13 cellular contexts compared by ENCODE assay signal in the genomic region with DNA sequence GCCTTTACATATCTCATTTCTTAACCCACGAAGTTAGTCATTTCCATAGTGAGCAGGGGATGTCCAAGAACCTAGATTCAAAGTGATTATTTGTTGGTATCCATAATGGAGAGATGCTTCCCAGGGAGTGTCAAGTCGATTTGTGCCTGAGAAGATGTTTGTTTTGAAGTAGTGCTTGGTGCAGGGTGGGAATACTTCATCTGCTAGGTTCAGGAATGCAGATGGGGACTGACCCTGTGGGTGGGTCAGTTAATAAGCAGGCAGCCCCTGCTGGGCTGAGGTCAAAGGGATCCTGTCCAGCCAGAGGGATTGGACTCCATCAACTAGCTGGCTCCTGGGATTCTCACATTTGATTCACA. TPM values are rescaled to one million over a fixed set of nuclear protein-coding genes. Genes with fewer than 3 reads are reported as not detected.
DNase-seq lines count a peak whose midpoint lies in the region; ATAC-seq and TF ChIP-seq lines count a peak whose summit lies in the region.
"Had no signal": no experiment of that assay in that cellular context is flagged by ENCODE, and none has a peak within 500 bp of the region (broad histone marks: within the 10 kb centered on the region; RNA-seq: fewer than 3 reads in every experiment).

No MANE protein-coding gene starts in this region.

- no peak overlapping the region for H3K4me3 ChIP-seq in SJSA1
- H3K4me3 ChIP-seq in ectodermal cell (ENCODE audit: insufficient read depth, low read depth, low read length): no peak overlapping the region
- no peak overlapping the region for H3K4me3 ChIP-seq in neutrophil (ENCODE audit: low read depth in 1 of 2, low read length in 1 of 2)
- no peak overlapping the region for H3K4me3 ChIP-seq in upper lobe of left lung

- H3K27ac ChIP-seq in SJSA1: peak overlapping the region; percentile 91
- H3K27ac ChIP-seq in ectodermal cell (ENCODE audit: insufficient read depth, low read depth, low read length, poor library complexity, severe bottlenecking): peak overlapping the region; percentile 11
- H3K27ac ChIP-seq in neutrophil: peak overlapping the region; percentile 59
- peak overlapping the region; percentile 50 to 73 (median 66) for H3K27ac ChIP-seq in upper lobe of left lung

- DNase-seq in SJSA1 (ENCODE audit: low read depth in 1 of 2, low spot score in 2 of 2) (no peak), upper lobe of left lung (no peak), NCI-H187 treated with DMSO at 0.1 percent for 48 hours (lab: John Stamatoyannopoulos, UW) (no peak), NOMO-1 treated with DMSO at 0.1 percent for 48 hours (lab: John Stamatoyannopoulos, UW; ENCODE audit: unreplicated experiment) (no peak), mesenteric fat pad (ENCODE audit: low spot score) (no peak)
- DNase-seq: activated T-cell treated with anti-CD3 and anti-CD28 coated beads, Interleukin-2, amount 50 U/mL, for 48 hours; natural killer cell; NCI-H1092 treated with DMSO at 0.1 percent for 48 hours; NCI-H526; stimulated activated CD4-positive, alpha-beta T cell treated with anti-CD3 and anti-CD28 coated beads, Interleukin-15, amount 100 ng/mL, for 24 hours had no signal

- H3K27me3 ChIP-seq in SJSA1 (replicated peaks): no peaks in the 10 kb centered on the region
- H3K27me3 ChIP-seq in ectodermal cell (ENCODE audit: control insufficient read depth, insufficient read depth, low read length, poor library complexity, severe bottlenecking): no peaks in the 10 kb centered on the region
- H3K27me3 ChIP-seq in neutrophil: no peaks in the 10 kb centered on the region
- H3K27me3 ChIP-seq in upper lobe of left lung: no peaks in the 10 kb centered on the region

- peaks cover 88% of the 10 kb centered on the region for H3K4me1 ChIP-seq in SJSA1 (replicated peaks)
- peaks cover 12% of the 10 kb centered on the region for H3K4me1 ChIP-seq in ectodermal cell (ENCODE audit: control insufficient read depth, insufficient read depth, low read length)
- H3K4me1 ChIP-seq in neutrophil (ENCODE audit: control insufficient read depth in 1 of 2, insufficient read depth in 1 of 2, low read depth in 1 of 2, low read length in 1 of 2): peaks cover 28 to 33% of the 10 kb centered on the region in 2 experiments
- peaks cover 56 to 67% (median 62%) of the 10 kb centered on the region in 4 donors for H3K4me1 ChIP-seq in upper lobe of left lung

- no peak for TF ChIP-seq POLR2A in upper lobe of left lung (IDR thresholded peaks at IDR 0.05)

- H3K9me3 ChIP-seq in SJSA1 (replicated peaks) (no peaks in the 10 kb centered on the region), ectodermal cell (ENCODE audit: control insufficient read depth, low read length) (no peaks in the 10 kb centered on the region), neutrophil (no peaks in the 10 kb centered on the region), upper lobe of left lung (no peaks in the 10 kb centered on the region)

- no peak for TF ChIP-seq CTCF in neutrophil (IDR thresholded peaks at IDR 0.05)
- no peak for TF ChIP-seq CTCF in upper lobe of left lung (IDR thresholded peaks at IDR 0.05)

- TF ChIP-seq EP300 in upper lobe of left lung (IDR thresholded peaks at IDR 0.05): no peak

- WGBS in ectodermal cell, 2 experiments: 90 to 95% methylated on average over 2 of the region's 2 CpGs
- WGBS in upper lobe of left lung, 2 donors: 40% methylated on average over 2 of the region's 2 CpGs

- ATAC-seq in upper lobe of left lung (ENCODE audit: low FRiP score in 2 of 2): no peak
- ATAC-seq: activated CD4-positive, CD25-positive, alpha-beta regulatory T cell treated with anti-CD3 and anti-CD28 coated beads, Interleukin-2, amount 50 U/mL, for 24 hours; natural killer cell had no signal

- H3K36me3 ChIP-seq in SJSA1 (0 out of 2 replicates have a peak, but pooled peaks cover 3% of the 10 kb centered on the region), ectodermal cell (ENCODE audit: control insufficient read depth, insufficient read depth, low read length) (no peaks in the 10 kb centered on the region), neutrophil (no peaks in the 10 kb centered on the region), upper lobe of left lung (no peaks in the 10 kb centered on the region)

RNA-seq across cellular contexts. Expression of gene VILL, which starts 44.1 kb away (rescaled TPM):
- 0.13 and 0.16 TPM in 2 replicates for total RNA-seq in SJSA1 (2014; rRNA removed; shearing (Covaris generic))
- 4.8 TPM for polyA plus RNA-seq in ectodermal cell (2013, experiment 1 of 4)
- 5.6 TPM for polyA plus RNA-seq in ectodermal cell (2013, experiment 2 of 4)
- polyA plus RNA-seq in ectodermal cell (2013, experiment 3 of 4): 3.4 TPM
- 5.2 TPM for polyA plus RNA-seq in ectodermal cell (2013, experiment 4 of 4)
- total RNA-seq in upper lobe of left lung (10 to 100 TPM in 5 of 6 donors, 1 to 10 TPM in 1; 5.6 to 41.9 (median 19.0) TPM), mesenteric fat pad (4.3 TPM)

Comparison
In these comparisons a context has a peak if more than half of its experiments do, and no peak if none do; other contexts are left out.
1. H3K27ac ChIP-seq: peak in every context shown above with its lines; median percentile 91 in SJSA1; 66 in upper lobe of left lung; 59 in neutrophil; 11 in ectodermal cell.